10 cellular contexts compared by ENCODE assay signal in genomic region chr22:39241632-39242388, GRCh38. TPM values are rescaled to one million over a fixed set of nuclear protein-coding genes. Genes with fewer than 3 reads are reported as not detected.
DNase-seq lines count a peak whose midpoint lies in the region; ATAC-seq and TF ChIP-seq lines count a peak whose summit lies in the region.
"Had no signal": no experiment of that assay in that cellular context is flagged by ENCODE, and none has a peak within 500 bp of the region (broad histone marks: within the 10 kb centered on the region; RNA-seq: fewer than 3 reads in every experiment).

No MANE protein-coding gene starts in this region.

- H3K27me3 Mint-ChIP-seq in naive thymus-derived CD4-positive, alpha-beta T cell: peaks cover 0 to 75% (median 21%) of the 10 kb centered on the region in 5 donors

- no peak for ATAC-seq in Panc1
- peak; percentile 81 for ATAC-seq in naive thymus-derived CD4-positive, alpha-beta T cell

- peaks cover 43 to 67% (median 57%) of the 10 kb centered on the region in 7 donors for H3K4me1 Mint-ChIP-seq in naive thymus-derived CD4-positive, alpha-beta T cell

- BruUV-seq in Panc1 (replicated peaks; lab: Mats Ljungman, UMichigan): no TSS peak

- in situ Hi-C loops in Panc1 (cut with HindIII; ENCODE audit: low pct_unique_long_range_greater_than_20kb, low sequenced_read_pairs): no loop called here

- H3K4me3 ChIP-seq in Panc1 (ENCODE audit: low read depth in 2 of 2, low read length in 2 of 2): peak overlapping the region; percentile 66 to 72
- peak overlapping the region; percentile 43 for H3K4me3 ChIP-seq in naive thymus-derived CD4-positive, alpha-beta T cell (ENCODE audit: low read length)

- CTCF ChIA-PET in Panc1 (lab: Charles Lee): no interaction called here
- CTCF ChIA-PET in naive thymus-derived CD4-positive, alpha-beta T cell (lab: Charles Lee): interaction anchor here (1.0 to 1.9 kb wide), 2 partner anchors 70 to 72 kb away, joined by 3 to 6 read pairs; no protein-coding TSS in a partner anchor

- TF ChIP-seq CTCF in C4-2B (conservative IDR thresholded peaks at IDR 0.05) (no peak), Panc1 (IDR thresholded peaks at IDR 0.05) (no peak)

- H3K27ac ChIP-seq in C4-2B: peak overlapping the region; percentile 91
- peak overlapping the region; percentile 87 for H3K27ac ChIP-seq in Panc1 (ENCODE audit: low read length)
- peak overlapping the region; percentile 42 for H3K27ac ChIP-seq in caudate nucleus (ENCODE audit: low read depth, low read length)
- peak overlapping the region; percentile 49 for H3K27ac ChIP-seq in naive thymus-derived CD4-positive, alpha-beta T cell (ENCODE audit: low read depth, low read length)

- DNase-seq in Panc1 (ENCODE audit: low read depth, low spot score) (no peak), caudate nucleus (lab: John Stamatoyannopoulos, UW) (peak in 16 of 61 donors; percentile 18 to 71 (median 32)), GM03348 (ENCODE audit: low spot score) (no peak), NCI-H524 (lab: John Stamatoyannopoulos, UW) (no peak), D341Med (ENCODE audit: low spot score) (no peak), NCI-H187 (lab: John Stamatoyannopoulos, UW) (no peak)
- peak in 7 of 9 donors; percentile 60 to 77 (median 70) for DNase-seq in naive thymus-derived CD4-positive, alpha-beta T cell
- DNase-seq: DND-41; stimulated activated CD4-positive, alpha-beta T cell treated with anti-CD3 and anti-CD28 coated beads, Interleukin-4, amount 100 ng/mL, for 1 hour had no signal

- H3K9me3 Mint-ChIP-seq in naive thymus-derived CD4-positive, alpha-beta T cell: peaks cover 0 to 3% (median 0%) of the 10 kb centered on the region in 11 donors

- peaks cover 48% of the 10 kb centered on the region for H3K4me1 ChIP-seq in Panc1 (ENCODE audit: control insufficient read depth, insufficient read depth, low read length)
- H3K4me1 ChIP-seq in naive thymus-derived CD4-positive, alpha-beta T cell (ENCODE audit: control insufficient read depth in 2 of 2, insufficient read depth in 2 of 2, low read length in 2 of 2): peaks cover 48 to 50% of the 10 kb centered on the region in 2 donors

- peak overlapping the region; percentile 30 to 96 (median 91) for H3K27ac Mint-ChIP-seq in naive thymus-derived CD4-positive, alpha-beta T cell

- H3K9me3 ChIP-seq in Panc1 (ENCODE audit: control insufficient read depth, insufficient read depth, low read depth, low read length): no peaks in the 10 kb centered on the region
- H3K9me3 ChIP-seq in naive thymus-derived CD4-positive, alpha-beta T cell (ENCODE audit: control insufficient read depth in 2 of 3, low read length in 3 of 3): no peaks in the 10 kb centered on the region

- H3K4me3 Mint-ChIP-seq in naive thymus-derived CD4-positive, alpha-beta T cell: peak overlapping the region; percentile 80 to 95 (median 88)

- H3K36me3 Mint-ChIP-seq in naive thymus-derived CD4-positive, alpha-beta T cell: peaks cover 0 to 3% (median 0%) of the 10 kb centered on the region in 5 donors

- H3K27me3 ChIP-seq in Panc1 (ENCODE audit: control insufficient read depth, insufficient read depth, low read length): no peaks in the 10 kb centered on the region
- peaks cover 0 to 4% of the 10 kb centered on the region in 2 donors for H3K27me3 ChIP-seq in naive thymus-derived CD4-positive, alpha-beta T cell (ENCODE audit: control insufficient read depth in 2 of 2, insufficient read depth in 2 of 2, low read length in 2 of 2)

- 0 out of 2 replicates have a peak, but pooled peaks cover 2% of the 10 kb centered on the region for H3K36me3 ChIP-seq in Panc1 (ENCODE audit: control insufficient read depth, insufficient read depth, low read length)
- no peaks in the 10 kb centered on the region for H3K36me3 ChIP-seq in naive thymus-derived CD4-positive, alpha-beta T cell (ENCODE audit: control insufficient read depth in 2 of 3, insufficient read depth in 3 of 3, low read length in 3 of 3)

- POLR2A ChIA-PET in Panc1 (lab: Charles Lee): interaction anchor here (0.6 to 1.3 kb wide), 4 partner anchors 11 to 74 kb away, joined by 3 read pairs; no protein-coding TSS in a partner anchor
- POLR2A ChIA-PET in naive thymus-derived CD4-positive, alpha-beta T cell (lab: Charles Lee): interaction anchor here (0.7 to 9.0 kb wide), 14 partner anchors 8 to 1629 kb away, joined by 3 to 93 read pairs (median 4); partner anchors contain the start of genes CBX6, CBX7 and RPL3

- intact Hi-C loops in Panc1 (cut with micrococcal nuclease; ENCODE audit: unreplicated experiment): no loop called here
- intact Hi-C loops in naive thymus-derived CD4-positive, alpha-beta T cell (cut with micrococcal nuclease): loop anchor here (1.0 to 5.0 kb wide), 9 partner anchors 35 to 735 kb away; partner anchors contain the start of genes ATF4 (in 1 of the 2), CBX6 (in 1 of the 2), CBX7 (in 1 of the 2) and DDX17 (in 1 of the 2)

RNA-seq across cellular contexts. Expression of gene PDGFB, which starts 3.0 kb away (rescaled TPM):
- total RNA-seq in Panc1 (2021; ENCODE audit: unreplicated experiment): 78.0 TPM
- polyA plus RNA-seq in Panc1 (2012; ENCODE audit: insufficient read length): 109 TPM
- 1 to 10 TPM in 4 of 5 experiments, under 1 TPM in 1; 0.56 to 9.5 (median 2.3) TPM for total RNA-seq in naive thymus-derived CD4-positive, alpha-beta T cell
- 1 to 10 TPM; 1.4 to 5.8 TPM for polyA plus RNA-seq in naive thymus-derived CD4-positive, alpha-beta T cell

Comparison
In these comparisons a context has a peak if more than half of its experiments do, and no peak if none do; other contexts are left out.
1. DNase-seq: peak in naive thymus-derived CD4-positive, alpha-beta T cell (7 of 9); none in Panc1 (single experiment), GM03348 (single experiment), NCI-H524 (0 of 2), D341Med (single experiment) and NCI-H187 (0 of 2).
2. Peak in every context shown above with its lines, with median percentiles within 50 percentile points of each other: H3K27ac ChIP-seq.